8 cellular contexts compared by ENCODE assay signal in the genomic region with DNA sequence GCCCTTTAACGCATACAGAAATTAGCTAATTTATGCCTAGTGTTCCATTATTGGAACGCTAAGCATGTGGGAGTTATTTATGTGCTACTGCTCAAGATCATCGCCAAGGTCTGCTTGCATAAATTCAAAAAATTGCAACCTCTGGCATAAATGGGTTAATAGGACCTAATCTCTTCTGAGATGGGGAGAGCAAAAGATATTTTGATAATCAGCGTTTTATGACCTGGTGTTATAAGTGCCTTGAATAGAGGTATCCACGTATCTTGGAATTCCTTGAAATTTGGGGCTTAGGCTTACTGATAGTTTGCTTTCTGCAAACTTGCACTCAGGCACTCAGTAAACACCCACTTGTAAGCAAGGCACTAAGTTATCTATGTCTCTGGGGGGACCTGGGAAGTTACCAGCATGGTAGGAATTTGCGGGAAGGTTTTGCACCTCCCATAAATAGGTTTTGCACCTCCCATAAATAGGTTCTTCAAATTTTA. TPM values are rescaled to one million over a fixed set of nuclear protein-coding genes. Genes with fewer than 3 reads are reported as not detected.
DNase-seq lines count a peak whose midpoint lies in the region; ATAC-seq and TF ChIP-seq lines count a peak whose summit lies in the region.

No MANE protein-coding gene starts in this region.

- H3K9me3 ChIP-seq in BLaER1: 0 out of 2 replicates have a peak, but pooled peaks cover 4% of the 10 kb centered on the region
- H3K9me3 ChIP-seq in thyroid gland: no peaks in the 10 kb centered on the region

- H3K27ac ChIP-seq in BLaER1 (no peak overlapping the region), KMS-11 (peak overlapping the region; percentile 97; the same call in 1 of the 2 replicates), thyroid gland (peak overlapping the region in 1 of 3 donors; percentile 95)

- H2AFZ ChIP-seq in KMS-11 (ENCODE audit: low read depth): no peak overlapping the region

- no peak for TF ChIP-seq POLR2A in thyroid gland (IDR thresholded peaks at IDR 0.05)

- H3K27me3 ChIP-seq in BLaER1 (no peaks in the 10 kb centered on the region), KMS-11 (ENCODE audit: insufficient read depth, low read depth) (no peaks in the 10 kb centered on the region), thyroid gland (no peaks in the 10 kb centered on the region)

- H3K27ac Mint-ChIP-seq in central memory CD8-positive, alpha-beta T cell (ENCODE audit: low read depth): peak overlapping the region; percentile 95
- peak overlapping the region in 8 of 10 donors; percentile 25 to 99 (median 82) for H3K27ac Mint-ChIP-seq in naive thymus-derived CD8-positive, alpha-beta T cell

- H4K20me1 ChIP-seq in BLaER1 (peaks cover 62% of the 10 kb centered on the region), KMS-11 (ENCODE audit: insufficient read depth) (peaks cover 2% of the 10 kb centered on the region; the same call in 1 of the 2 replicates)

- peaks cover 33% of the 10 kb centered on the region for H3K36me3 ChIP-seq in BLaER1
- H3K36me3 ChIP-seq in KMS-11 (ENCODE audit: insufficient read depth): peaks cover 7% of the 10 kb centered on the region; the same call in 1 of the 2 replicates
- H3K36me3 ChIP-seq in thyroid gland: peaks cover 12 to 21% of the 10 kb centered on the region in 2 donors

- peak overlapping the region; percentile 92 for H3K4me3 Mint-ChIP-seq in central memory CD8-positive, alpha-beta T cell
- peak overlapping the region; percentile 94 to 100 (median 98) for H3K4me3 Mint-ChIP-seq in naive thymus-derived CD8-positive, alpha-beta T cell

- intact Hi-C loops in thyroid gland (cut with DNase I): loop anchor here (10.0 kb wide), 1 partner anchor 352 kb away; no protein-coding TSS in a partner anchor

- DNase-seq in central memory CD8-positive, alpha-beta T cell (ENCODE audit: low spot score in 2 of 2): no peak
- no peak for DNase-seq in naive thymus-derived CD8-positive, alpha-beta T cell
- DNase-seq in ACHN (no peak), thyroid gland (no peak), retina (no peak), HuH-7.5 (ENCODE audit: low spot score) (no peak)

- TF ChIP-seq CTCF in KMS-11 (conservative IDR thresholded peaks at IDR 0.05; ENCODE audit: low read depth, low read length): no peak
- TF ChIP-seq CTCF in thyroid gland (IDR thresholded peaks at IDR 0.05): no peak

- H3K4me1 ChIP-seq in BLaER1 (peaks cover 88% of the 10 kb centered on the region), KMS-11 (ENCODE audit: low read depth, poor library complexity, severe bottlenecking) (peaks cover 81% of the 10 kb centered on the region), thyroid gland (peaks cover 8 to 9% of the 10 kb centered on the region in 2 donors)

- peaks cover 76% of the 10 kb centered on the region for H3K79me2 ChIP-seq in KMS-11 (ENCODE audit: insufficient read depth, low read depth)

- 83 to 84% methylated on average over 6 of the region's 6 CpGs for WGBS in thyroid gland, 2 donors

- POLR2A ChIA-PET in naive thymus-derived CD8-positive, alpha-beta T cell (lab: Charles Lee): interaction anchor here (0.5 to 2.9 kb wide), 2 partner anchors 143 to 163 kb away, joined by 3 to 13 read pairs; a partner anchor contains a TSS

- no peaks in the 10 kb centered on the region for H3K9me3 Mint-ChIP-seq in central memory CD8-positive, alpha-beta T cell
- peaks cover 0 to 2% (median 0%) of the 10 kb centered on the region in 9 donors for H3K9me3 Mint-ChIP-seq in naive thymus-derived CD8-positive, alpha-beta T cell

- no peak for ATAC-seq in central memory CD8-positive, alpha-beta T cell (replicated peaks; ENCODE audit: extremely low read depth, poor library complexity, severe bottlenecking)
- no peak for ATAC-seq in naive thymus-derived CD8-positive, alpha-beta T cell

- H3K4me2 ChIP-seq in BLaER1: peak overlapping the region; percentile 94
- peak overlapping the region; percentile 91 for H3K4me2 ChIP-seq in KMS-11

- no peaks in the 10 kb centered on the region for H3K27me3 Mint-ChIP-seq in central memory CD8-positive, alpha-beta T cell
- H3K27me3 Mint-ChIP-seq in naive thymus-derived CD8-positive, alpha-beta T cell: peaks cover 0 to 2% (median 0%) of the 10 kb centered on the region in 5 donors

- peaks cover 54% of the 10 kb centered on the region for H3K36me3 Mint-ChIP-seq in central memory CD8-positive, alpha-beta T cell (ENCODE audit: insufficient read depth)
- H3K36me3 Mint-ChIP-seq in naive thymus-derived CD8-positive, alpha-beta T cell: peaks cover 3 to 34% (median 7%) of the 10 kb centered on the region in 3 donors

- peaks cover 60% of the 10 kb centered on the region for H3K4me1 Mint-ChIP-seq in central memory CD8-positive, alpha-beta T cell
- H3K4me1 Mint-ChIP-seq in naive thymus-derived CD8-positive, alpha-beta T cell: peaks cover 12 to 75% (median 52%) of the 10 kb centered on the region in 4 donors

- peak overlapping the region; percentile 96; the same call in 1 of the 2 replicates for H3K9ac ChIP-seq in BLaER1
- peak overlapping the region; percentile 97 for H3K9ac ChIP-seq in KMS-11

- in situ Hi-C loops in ACHN (cut with HindIII; ENCODE audit: low pct_ligation_motif_present, low pct_unique_long_range_greater_than_20kb, low sequenced_read_pairs): no loop called here

- H3K4me3 ChIP-seq in BLaER1: peak overlapping the region; percentile 90
- no peak overlapping the region for H3K4me3 ChIP-seq in KMS-11 (IDR thresholded peaks at IDR 0.05; ENCODE audit: insufficient read depth, low read depth, low read length)
- peak overlapping the region in 1 of 3 donors; percentile 98 for H3K4me3 ChIP-seq in thyroid gland (replicated peaks in 1 of 3)

RNA-seq across cellular contexts. Expression of a gene that starts 1.8 kb away (rescaled TPM):
- 100 to 1,000 TPM; 194 to 218 TPM for total RNA-seq in naive thymus-derived CD8-positive, alpha-beta T cell
- polyA plus RNA-seq in naive thymus-derived CD8-positive, alpha-beta T cell: 100 to 1,000 TPM; 391 to 592 (median 485) TPM
- 100 to 1,000 TPM in 2 of 4 donors, 10 to 100 TPM in 2; 62.7 to 217 (median 113) TPM for total RNA-seq in thyroid gland
